In the genomic region with DNA sequence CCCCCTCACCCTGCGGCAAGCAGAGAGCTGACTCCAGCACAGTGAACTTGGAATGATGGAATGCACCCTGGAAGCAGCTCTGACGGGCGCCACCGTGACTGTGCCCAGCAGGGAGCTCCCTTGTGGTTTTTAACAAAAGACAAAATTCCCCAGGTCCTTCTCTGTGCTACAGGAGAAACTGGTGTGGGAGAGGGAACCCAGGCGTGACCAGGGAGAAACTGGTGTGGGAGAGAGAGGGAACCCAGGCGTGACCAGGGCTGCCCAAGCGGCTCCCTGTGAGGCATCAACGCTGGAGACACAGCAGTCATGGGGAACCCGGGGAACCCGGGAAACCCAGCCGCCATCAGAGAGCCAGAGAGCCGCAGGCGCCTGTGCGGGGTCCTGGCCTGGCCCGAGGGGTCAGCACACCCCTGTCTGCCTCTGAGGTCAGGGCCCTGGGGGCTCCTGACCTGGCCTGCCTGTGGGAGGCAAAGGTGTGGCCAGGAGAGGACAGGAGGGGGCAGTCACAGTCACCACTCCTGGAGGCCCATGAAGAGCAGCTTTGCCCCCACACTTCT, we compare ENCODE assay signal across 11 cellular contexts. TPM values are rescaled to one million over a fixed set of nuclear protein-coding genes. Genes with fewer than 3 reads are reported as not detected.
DNase-seq lines count a peak whose midpoint lies in the region; TF ChIP-seq lines count a peak whose summit lies in the region.
"Had no signal": no experiment of that assay in that cellular context is flagged by ENCODE, and none has a peak within 500 bp of the region (broad histone marks: within the 10 kb centered on the region; RNA-seq: fewer than 3 reads in every experiment).

No MANE protein-coding gene starts in this region.

- peaks cover 17% of the 10 kb centered on the region for H3K4me1 ChIP-seq in effector memory CD4-positive, alpha-beta T cell (ENCODE audit: control insufficient read depth, insufficient read depth, low read length, poor library complexity, severe bottlenecking)

- H3K4me3 ChIP-seq in epithelial cell of proximal tubule (ENCODE audit: low read depth, low read length): no peak overlapping the region
- H3K4me3 ChIP-seq in effector memory CD4-positive, alpha-beta T cell (ENCODE audit: insufficient read depth, low read depth, low read length, poor library complexity, severe bottlenecking): no peak overlapping the region

- H3K9me3 ChIP-seq in effector memory CD4-positive, alpha-beta T cell (ENCODE audit: control insufficient read depth, low read length): no peaks in the 10 kb centered on the region

- H3K36me3 ChIP-seq in effector memory CD4-positive, alpha-beta T cell (ENCODE audit: control insufficient read depth, insufficient read depth, low read length): peaks cover 23% of the 10 kb centered on the region

- peak; percentile 71 for DNase-seq in 8988T
- DNase-seq in NCI-H526 treated with DMSO at 0.1 percent for 48 hours (lab: John Stamatoyannopoulos, UW): peak; percentile 5
- peak; percentile 80 for DNase-seq in epithelial cell of proximal tubule (ENCODE audit: low read depth)
- no peak for DNase-seq in NCI-H1436 (lab: John Stamatoyannopoulos, UW)
- DNase-seq in DMS 273 treated with DMSO at 0.1 percent for 48 hours (lab: John Stamatoyannopoulos, UW): no peak
- no peak for DNase-seq in inferior parietal cortex (ENCODE audit: extremely low spot score)
- no peak for DNase-seq in effector memory CD4-positive, alpha-beta T cell
- DNase-seq: CD8-positive, alpha-beta T cell; NCI-H1092 treated with DMSO at 0.1 percent for 48 hours; stimulated activated naive CD8-positive, alpha-beta T cell treated with anti-CD3 and anti-CD28 coated beads, Interleukin-15, Interleukin-2, amounts not matched to agents 100 U/mL and 50 U/mL, for 24 hours had no signal

- TF ChIP-seq CTCF in GM12873 (IDR thresholded peaks at IDR 0.05; ENCODE audit: insufficient read depth, low read depth, low read length, missing control alignments): peak; percentile 28
- peak; percentile 14 for TF ChIP-seq CTCF in epithelial cell of proximal tubule (conservative IDR thresholded peaks at IDR 0.05; ENCODE audit: low read depth, low read length)

- H3K27ac ChIP-seq in effector memory CD4-positive, alpha-beta T cell (ENCODE audit: insufficient read depth, low read length, poor library complexity, severe bottlenecking): no peak overlapping the region

- peaks cover 25% of the 10 kb centered on the region for H3K27me3 ChIP-seq in effector memory CD4-positive, alpha-beta T cell (replicated peaks; ENCODE audit: control insufficient read depth, insufficient read depth, low read length, poor library complexity, severe bottlenecking)

RNA-seq across cellular contexts. Expression of gene AHRR, which starts 3.1 kb away (rescaled TPM):
- 0.29 and 0.65 TPM in 2 replicates for total RNA-seq in epithelial cell of proximal tubule

RNA-seq across cellular contexts. Expression of gene PDCD6, which starts 47.0 kb away (rescaled TPM):
- 98.0 and 108 TPM in 2 replicates for total RNA-seq in epithelial cell of proximal tubule

Comparison
In these comparisons a context has a peak if more than half of its experiments do, and no peak if none do; other contexts are left out.
1. DNase-seq: peak in 8988T (single experiment), NCI-H526 treated with DMSO at 0.1 percent for 48 hours (single experiment) and epithelial cell of proximal tubule (single experiment); none in NCI-H1436 (single experiment), DMS 273 treated with DMSO at 0.1 percent for 48 hours (single experiment), inferior parietal cortex (single experiment) and effector memory CD4-positive, alpha-beta T cell (0 of 3).